13 cellular contexts compared by ENCODE assay signal in genomic region chr6:30611150-30611855, GRCh38. TPM values are rescaled to one million over a fixed set of nuclear protein-coding genes. Genes with fewer than 3 reads are reported as not detected.
A peak's percentile ranks its signal among the peaks of the same experiment; 100 is the strongest.
DNase-seq lines count a peak whose midpoint lies in the region; ATAC-seq and TF ChIP-seq lines count a peak whose summit lies in the region.
"Had no signal": no experiment of that assay in that cellular context is flagged by ENCODE, and none has a peak within 500 bp of the region (broad histone marks: within the 10 kb centered on the region; RNA-seq: fewer than 3 reads in every experiment).

No MANE protein-coding gene starts in this region.

- H3K4me3 ChIP-seq in esophagus muscularis mucosa, result no peak overlapping the region
- no peak overlapping the region for H3K4me3 ChIP-seq in sigmoid colon
- H3K4me3 ChIP-seq: upper lobe of right lung had no signal

- no peak for TF ChIP-seq EP300 in esophagus muscularis mucosa (IDR thresholded peaks at IDR 0.05)
- no peak for TF ChIP-seq EP300 in sigmoid colon (IDR thresholded peaks at IDR 0.05)

- no peak for DNase-seq in activated T-cell treated with anti-CD3 and anti-CD28 coated beads, Interleukin-2, amount 50 U/mL, for 24 hours
- no peak for DNase-seq in activated T-cell treated with anti-CD3 and anti-CD28 coated beads, Interleukin-2, amount 50 U/mL, for 1 hour
- no peak for DNase-seq in activated CD4-positive, alpha-beta memory T cell treated with anti-CD3 and anti-CD28 coated beads for 36 hours
- DNase-seq in esophagus muscularis mucosa (ENCODE audit: extremely low spot score) (no peak), sigmoid colon (peak; percentile 53), pons (ENCODE audit: low spot score) (no peak), HK-2 (ENCODE audit: unreplicated experiment) (no peak)
- DNase-seq: ACHN; activated CD4-positive, alpha-beta T cell treated with anti-CD3 and anti-CD28 coated beads, Interleukin-2, amount 50 U/mL, for 48 hours; DND-41; NCI-H1694 treated with DMSO at 0.1 percent for 48 hours; upper lobe of right lung had no signal

- no peak for TF ChIP-seq CTCF in esophagus muscularis mucosa (IDR thresholded peaks at IDR 0.05)
- TF ChIP-seq CTCF in sigmoid colon (IDR thresholded peaks at IDR 0.05), result no peak

- CTCF ChIA-PET in activated CD4-positive, alpha-beta memory T cell treated with anti-CD3 and anti-CD28 coated beads for 36 hours (lab: Charles Lee), result interaction anchor here (0.6 to 4.2 kb wide), 11 partner anchors 13 to 476 kb away, joined by 3 to 22 read pairs (median 4); no protein-coding TSS in a partner anchor

- WGBS in esophagus muscularis mucosa, result 64% methylated on average over 9 of the region's 9 CpGs
- WGBS in sigmoid colon, 2 donors, result 84 to 85% methylated on average over 9 of the region's 9 CpGs

- H3K4me1 Mint-ChIP-seq in activated T-cell treated with anti-CD3 and anti-CD28 coated beads, Interleukin-2, amount 50 U/mL, for 24 hours (ENCODE audit: low read depth), result peaks cover 73% of the 10 kb centered on the region
- peaks cover 71% of the 10 kb centered on the region for H3K4me1 Mint-ChIP-seq in activated CD4-positive, alpha-beta memory T cell treated with anti-CD3 and anti-CD28 coated beads for 36 hours (ENCODE audit: low read depth)

- no peaks in the 10 kb centered on the region for H3K27me3 Mint-ChIP-seq in activated T-cell treated with anti-CD3 and anti-CD28 coated beads, Interleukin-2, amount 50 U/mL, for 24 hours
- H3K27me3 Mint-ChIP-seq in activated CD4-positive, alpha-beta memory T cell treated with anti-CD3 and anti-CD28 coated beads for 36 hours, result no peaks in the 10 kb centered on the region

- H3K27ac ChIP-seq in esophagus muscularis mucosa (replicated peaks in 1 of 4) (peak overlapping the region in 3 of 4 donors; percentile 41 to 96 (median 90)), sigmoid colon (peak overlapping the region; percentile 5 to 98 (median 55))

- peaks cover 28 to 39% (median 36%) of the 10 kb centered on the region in 4 donors for H3K36me3 ChIP-seq in esophagus muscularis mucosa
- peaks cover 33 to 40% (median 33%) of the 10 kb centered on the region in 4 donors for H3K36me3 ChIP-seq in sigmoid colon

- POLR2A ChIA-PET in activated CD4-positive, alpha-beta memory T cell treated with anti-CD3 and anti-CD28 coated beads for 36 hours (lab: Charles Lee), result interaction anchor here (0.6 to 3.7 kb wide), 6 partner anchors 12 to 132 kb away, joined by 3 to 35 read pairs (median 4); partner anchors contain the start of genes ABCF1 and IER3

- H3K9me3 ChIP-seq in esophagus muscularis mucosa (no peaks in the 10 kb centered on the region), sigmoid colon (no peaks in the 10 kb centered on the region)
- H3K9me3 ChIP-seq: upper lobe of right lung had no signal

- no peaks in the 10 kb centered on the region for H3K27me3 ChIP-seq in esophagus muscularis mucosa
- no peaks in the 10 kb centered on the region for H3K27me3 ChIP-seq in sigmoid colon
- H3K27me3 ChIP-seq: upper lobe of right lung had no signal

- no peak overlapping the region for H3K4me3 Mint-ChIP-seq in activated T-cell treated with anti-CD3 and anti-CD28 coated beads, Interleukin-2, amount 50 U/mL, for 24 hours
- no peak overlapping the region for H3K4me3 Mint-ChIP-seq in activated CD4-positive, alpha-beta memory T cell treated with anti-CD3 and anti-CD28 coated beads for 36 hours

- intact Hi-C loops in activated CD4-positive, alpha-beta memory T cell treated with anti-CD3 and anti-CD28 coated beads for 36 hours (cut with micrococcal nuclease), result no loop called here
- intact Hi-C loops in esophagus muscularis mucosa (cut with DNase I) (loop anchor here (5.0 kb wide), 1 partner anchor 129 kb away; no protein-coding TSS in a partner anchor), sigmoid colon (cut with DNase I) (loop anchor here (10.0 kb wide), 1 partner anchor 1213 kb away; the partner anchor contains the start of gene HSPA1B)

- peaks cover 53 to 63% (median 57%) of the 10 kb centered on the region in 4 donors for H3K4me1 ChIP-seq in esophagus muscularis mucosa
- H3K4me1 ChIP-seq in sigmoid colon, result peaks cover 0 to 56% (median 48%) of the 10 kb centered on the region in 4 donors

- H3K9me3 Mint-ChIP-seq in activated T-cell treated with anti-CD3 and anti-CD28 coated beads, Interleukin-2, amount 50 U/mL, for 24 hours, result no peaks in the 10 kb centered on the region
- H3K9me3 Mint-ChIP-seq in activated CD4-positive, alpha-beta memory T cell treated with anti-CD3 and anti-CD28 coated beads for 36 hours, result no peaks in the 10 kb centered on the region

- peaks cover 98% of the 10 kb centered on the region for H3K36me3 Mint-ChIP-seq in activated T-cell treated with anti-CD3 and anti-CD28 coated beads, Interleukin-2, amount 50 U/mL, for 24 hours (ENCODE audit: low read depth)
- H3K36me3 Mint-ChIP-seq in activated CD4-positive, alpha-beta memory T cell treated with anti-CD3 and anti-CD28 coated beads for 36 hours, result peaks cover 71% of the 10 kb centered on the region

- H3K27ac Mint-ChIP-seq in activated T-cell treated with anti-CD3 and anti-CD28 coated beads, Interleukin-2, amount 50 U/mL, for 24 hours, result peak overlapping the region; percentile 80
- H3K27ac Mint-ChIP-seq in activated CD4-positive, alpha-beta memory T cell treated with anti-CD3 and anti-CD28 coated beads for 36 hours, result peak overlapping the region; percentile 62

- no peak for ATAC-seq in GM21529 (IDR thresholded peaks at IDR 0.05; ENCODE audit: unreplicated experiment)
- ATAC-seq: upper lobe of right lung had no signal

- TF ChIP-seq POLR2A in esophagus muscularis mucosa (IDR thresholded peaks at IDR 0.05; ENCODE audit: low read depth) (no peak), sigmoid colon (IDR thresholded peaks at IDR 0.05) (no peak)

RNA-seq across cellular contexts. Expression of gene PPP1R10, which starts 5.7 kb away (rescaled TPM):
- 10 to 100 TPM; 64.5 to 67.4 TPM for total RNA-seq in activated CD4-positive, alpha-beta memory T cell treated with anti-CD3 and anti-CD28 coated beads for 36 hours
- total RNA-seq in esophagus muscularis mucosa (10 to 100 TPM; 24.5 to 53.6 (median 37.9) TPM), sigmoid colon (10 to 100 TPM; 18.5 to 30.2 (median 28.3) TPM)
- polyA plus RNA-seq in sigmoid colon, result 10 to 100 TPM; 13.8 to 30.6 (median 18.7) TPM

RNA-seq across cellular contexts. Expression of gene MRPS18B, which starts 6.3 kb away (rescaled TPM):
- 10 to 100 TPM; 90.9 to 95.3 TPM for total RNA-seq in activated CD4-positive, alpha-beta memory T cell treated with anti-CD3 and anti-CD28 coated beads for 36 hours
- 10 to 100 TPM; 36.0 to 41.8 (median 40.0) TPM for total RNA-seq in esophagus muscularis mucosa
- total RNA-seq in sigmoid colon, result 10 to 100 TPM; 36.3 to 58.9 (median 48.4) TPM
- 10 to 100 TPM; 74.5 to 81.2 (median 78.6) TPM for polyA plus RNA-seq in sigmoid colon

RNA-seq across cellular contexts. Expression of gene ATAT1, which starts 15.4 kb away (rescaled TPM):
- total RNA-seq in activated CD4-positive, alpha-beta memory T cell treated with anti-CD3 and anti-CD28 coated beads for 36 hours, result 1 to 10 TPM; 7.6 to 8.7 TPM
- total RNA-seq in esophagus muscularis mucosa (1 to 10 TPM; 2.7 to 8.7 (median 5.1) TPM), sigmoid colon (1 to 10 TPM; 2.6 to 7.2 (median 4.8) TPM)
- polyA plus RNA-seq in sigmoid colon, result 1 to 10 TPM; 3.0 to 8.5 (median 4.2) TPM

RNA-seq across cellular contexts. Expression of gene C6orf136, which starts 35.6 kb away (rescaled TPM):
- 10 to 100 TPM; 32.7 to 37.5 TPM for total RNA-seq in activated CD4-positive, alpha-beta memory T cell treated with anti-CD3 and anti-CD28 coated beads for 36 hours
- 10 to 100 TPM in 3 of 4 donors, 1 to 10 TPM in 1; 8.0 to 28.2 (median 24.0) TPM for total RNA-seq in esophagus muscularis mucosa
- 10 to 100 TPM in 2 of 4 donors, 1 to 10 TPM in 2; 7.8 to 36.7 (median 20.7) TPM for total RNA-seq in sigmoid colon
- 10 to 100 TPM; 51.1 to 60.8 (median 52.3) TPM for polyA plus RNA-seq in sigmoid colon

RNA-seq across cellular contexts. Expression of gene ABCF1, which starts 40.1 kb away (rescaled TPM):
- total RNA-seq in activated CD4-positive, alpha-beta memory T cell treated with anti-CD3 and anti-CD28 coated beads for 36 hours, result 10 to 100 TPM; 87.0 to 87.1 TPM
- total RNA-seq in esophagus muscularis mucosa (10 to 100 TPM; 39.0 to 60.8 (median 51.4) TPM), sigmoid colon (10 to 100 TPM; 26.9 to 38.8 (median 33.6) TPM)
- polyA plus RNA-seq in sigmoid colon, result 10 to 100 TPM; 17.4 to 46.7 (median 25.4) TPM
